1 cellular context compared by ENCODE assay signal in genomic region chrX:53255738-53256191, GRCh38.
TF ChIP-seq lines count a peak whose summit lies in the region.

No MANE protein-coding gene starts in this region.

TF ChIP-seq in SK-N-SH, 30 proteins besides CTCF, POLR2A, EP300 and RAD21 (continued from another document):
- TF ChIP-seq, protein P1, sequence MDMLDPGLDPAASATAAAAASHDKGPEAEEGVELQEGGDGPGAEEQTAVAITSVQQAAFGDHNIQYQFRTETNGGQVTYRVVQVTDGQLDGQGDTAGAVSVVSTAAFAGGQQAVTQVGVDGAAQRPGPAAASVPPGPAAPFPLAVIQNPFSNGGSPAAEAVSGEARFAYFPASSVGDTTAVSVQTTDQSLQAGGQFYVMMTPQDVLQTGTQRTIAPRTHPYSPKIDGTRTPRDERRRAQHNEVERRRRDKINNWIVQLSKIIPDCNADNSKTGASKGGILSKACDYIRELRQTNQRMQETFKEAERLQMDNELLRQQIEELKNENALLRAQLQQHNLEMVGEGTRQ (IDR thresholded peaks at IDR 0.05; ENCODE audit: borderline replicate concordance, low read depth, low read length): no peak
- no peak for TF ChIP-seq REST (IDR thresholded peaks at IDR 0.05; ENCODE audit: low read depth, low read length)
